16 cellular contexts compared by ENCODE assay signal in the genomic region with DNA sequence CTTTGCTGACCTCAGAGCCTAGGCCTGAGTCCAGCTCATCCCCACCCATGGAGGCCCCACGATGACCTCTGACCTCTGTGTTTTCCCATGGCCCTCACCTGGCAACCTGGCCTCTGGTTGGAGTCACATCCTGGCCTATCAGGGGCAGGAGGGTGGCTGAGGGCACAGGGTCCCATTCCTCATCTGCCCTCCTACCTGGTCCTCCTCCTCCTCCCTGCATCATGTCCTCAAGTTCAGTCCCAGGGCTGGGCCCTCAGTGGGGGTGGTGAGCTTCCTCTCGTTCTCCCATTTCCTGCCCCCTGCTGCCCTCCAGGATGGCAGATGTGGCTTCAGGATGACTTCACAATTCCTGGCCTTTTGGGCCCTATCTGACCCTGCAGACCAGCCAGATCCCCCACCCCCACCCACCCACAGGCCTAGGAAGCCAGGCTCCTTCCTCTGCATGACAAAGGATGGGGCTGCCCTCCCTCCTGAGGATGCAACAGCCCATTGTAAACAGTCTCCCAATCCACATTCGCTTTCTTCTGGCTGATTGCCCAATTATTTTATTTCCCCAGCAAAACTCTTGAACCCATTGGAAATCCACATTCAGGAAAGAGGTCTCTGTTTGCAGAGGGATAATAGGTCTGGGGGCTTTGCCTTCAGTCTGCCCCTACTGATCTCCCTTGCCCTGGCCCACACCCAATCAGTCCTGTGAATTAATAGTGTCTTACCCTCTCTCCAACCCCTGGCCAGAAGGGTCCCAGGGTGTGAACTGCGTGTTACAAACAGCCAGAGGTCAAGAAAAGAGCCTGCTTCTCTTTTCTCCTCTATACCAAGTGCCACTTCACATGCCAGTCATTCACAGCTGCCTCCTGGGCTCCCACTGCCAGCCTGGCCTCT. TPM values are rescaled to one million over a fixed set of nuclear protein-coding genes. Genes with fewer than 3 reads are reported as not detected.
A peak's percentile ranks its signal among the peaks of the same experiment; 100 is the strongest.
DNase-seq lines count a peak whose midpoint lies in the region; ATAC-seq, FAIRE-seq and TF ChIP-seq lines count a peak whose summit lies in the region.
"Had no signal": no experiment of that assay in that cellular context is flagged by ENCODE, and none has a peak within 500 bp of the region (broad histone marks: within the 10 kb centered on the region; RNA-seq: fewer than 3 reads in every experiment).

No MANE protein-coding gene starts in this region.

- H3K79me2 ChIP-seq in endothelial cell of umbilical vein (ENCODE audit: control insufficient read depth, insufficient read depth, low read length): no peaks in the 10 kb centered on the region

- BruUV-seq in endothelial cell of umbilical vein (replicated peaks; lab: Mats Ljungman, UMichigan): no TSS peak

- TF ChIP-seq CTCF in endothelial cell of umbilical vein (IDR thresholded peaks at IDR 0.05; ENCODE audit: extremely low read depth in 1 of 2, insufficient read depth in 1 of 2, low read depth in 1 of 2, low read length in 2 of 2): no peak
- no peak for TF ChIP-seq CTCF in prostate gland (IDR thresholded peaks at IDR 0.05)

- H3K4me1 Mint-ChIP-seq in activated naive CD4-positive, alpha-beta T cell treated with anti-CD3 and anti-CD28 coated beads, Interleukin-2, amount 10 ng/mL, durations not matched to agents 7 days and 5 days: peaks cover 57% of the 10 kb centered on the region
- H3K4me1 Mint-ChIP-seq in stimulated activated effector memory CD8-positive, alpha-beta T cell treated with anti-CD3 and anti-CD28 coated beads, Interleukin-12 subunit alpha, Interleukin-12 subunit beta, amount 100 ng/mL, for 72 hours: peaks cover 43% of the 10 kb centered on the region

- WGBS in prostate gland: 69% methylated on average over 4 of the region's 4 CpGs

- no peak overlapping the region for H3K9ac ChIP-seq in endothelial cell of umbilical vein (replicated peaks; ENCODE audit: extremely low read depth, insufficient read depth, low read length)

- TF ChIP-seq POLR2A in endothelial cell of umbilical vein (IDR thresholded peaks at IDR 0.05; ENCODE audit: low read depth, low read length) (no peak), prostate gland (IDR thresholded peaks at IDR 0.05) (no peak)

- CTCF ChIA-PET in activated naive CD4-positive, alpha-beta T cell treated with anti-CD3 and anti-CD28 coated beads, Interleukin-2, amount 10 ng/mL, durations not matched to agents 7 days and 5 days (lab: Charles Lee): interaction anchor here (1.3 to 1.5 kb wide), 2 partner anchors 21 to 33 kb away, joined by 3 read pairs; no protein-coding TSS in a partner anchor
- CTCF ChIA-PET in endothelial cell of umbilical vein (lab: Charles Lee): interaction anchor here (0.6 to 4.1 kb wide), 3 partner anchors 12 to 17 kb away, joined by 3 to 12 read pairs (median 7); a partner anchor contains a TSS

- intact Hi-C loops in endothelial cell of umbilical vein (cut with micrococcal nuclease) (no loop called here), prostate gland (cut with DNase I) (no loop called here)

- no peak for ATAC-seq in stimulated activated effector memory CD8-positive, alpha-beta T cell treated with anti-CD3 and anti-CD28 coated beads, Interleukin-12 subunit alpha, Interleukin-12 subunit beta, amount 100 ng/mL, for 72 hours
- ATAC-seq: Panc1 had no signal

- H3K27ac ChIP-seq in endothelial cell of umbilical vein (ENCODE audit: insufficient read depth, low read depth, low read length) (no peak overlapping the region), prostate gland (no peak overlapping the region)
- H3K27ac ChIP-seq: tibial artery had no signal

- H3K9me1 ChIP-seq in endothelial cell of umbilical vein (replicated peaks; ENCODE audit: control insufficient read depth, extremely low read depth, insufficient read depth, low read length): no peaks in the 10 kb centered on the region

- peak overlapping the region; percentile 75 for H3K27ac Mint-ChIP-seq in activated naive CD4-positive, alpha-beta T cell treated with anti-CD3 and anti-CD28 coated beads, Interleukin-2, amount 10 ng/mL, durations not matched to agents 7 days and 5 days
- H3K27ac Mint-ChIP-seq in stimulated activated effector memory CD8-positive, alpha-beta T cell treated with anti-CD3 and anti-CD28 coated beads, Interleukin-12 subunit alpha, Interleukin-12 subunit beta, amount 100 ng/mL, for 72 hours: peak overlapping the region; percentile 87

- H3K9me3 ChIP-seq in endothelial cell of umbilical vein (replicated peaks; ENCODE audit: control insufficient read depth, insufficient read depth, low read length) (no peaks in the 10 kb centered on the region), prostate gland (no peaks in the 10 kb centered on the region)
- H3K9me3 ChIP-seq: tibial artery had no signal

- POLR2A ChIA-PET in endothelial cell of umbilical vein (lab: Charles Lee): no interaction called here

- H3K36me3 Mint-ChIP-seq in activated naive CD4-positive, alpha-beta T cell treated with anti-CD3 and anti-CD28 coated beads, Interleukin-2, amount 10 ng/mL, durations not matched to agents 7 days and 5 days: peaks cover 7% of the 10 kb centered on the region
- H3K36me3 Mint-ChIP-seq in stimulated activated effector memory CD8-positive, alpha-beta T cell treated with anti-CD3 and anti-CD28 coated beads, Interleukin-12 subunit alpha, Interleukin-12 subunit beta, amount 100 ng/mL, for 72 hours: peaks cover 13% of the 10 kb centered on the region
- H3K36me3 Mint-ChIP-seq: brain had no signal

- peak; percentile 24 for FAIRE-seq in endothelial cell of umbilical vein (lab: Jason Lieb, UNC)
- FAIRE-seq: kidney had no signal

- no peaks in the 10 kb centered on the region for H4K20me1 ChIP-seq in endothelial cell of umbilical vein (replicated peaks; ENCODE audit: control insufficient read depth, extremely low read depth, insufficient read depth, low read length)

- H3K27me3 Mint-ChIP-seq in activated naive CD4-positive, alpha-beta T cell treated with anti-CD3 and anti-CD28 coated beads, Interleukin-2, amount 10 ng/mL, durations not matched to agents 7 days and 5 days: peaks cover 9% of the 10 kb centered on the region

- H3K4me2 ChIP-seq in endothelial cell of umbilical vein (ENCODE audit: insufficient read depth, low read length): no peak overlapping the region

- dilution Hi-C loops in endothelial cell of umbilical vein (cut with MboI; ENCODE audit: extremely low pct_ligation_motif_present, low sequenced_read_pairs): no loop called here

- DNase-seq in activated naive CD4-positive, alpha-beta T cell treated with anti-CD3 and anti-CD28 coated beads, Interleukin-2, amount 10 ng/mL, durations not matched to agents 7 days and 5 days: no peak
- no peak for DNase-seq in activated naive CD4-positive, alpha-beta T cell treated with Interleukin-2 at 50 U/mL for 16 hours
- peak; percentile 50 for DNase-seq in RPMI8226
- DNase-seq in endothelial cell of umbilical vein (ENCODE audit: low read depth, low spot score): no peak
- no peak for DNase-seq in stimulated activated effector memory CD8-positive, alpha-beta T cell treated with anti-CD3 and anti-CD28 coated beads, Interleukin-12 subunit alpha, Interleukin-12 subunit beta, amount 100 ng/mL, for 72 hours (ENCODE audit: low spot score in 2 of 2)
- no peak for DNase-seq in prostate gland (ENCODE audit: low spot score)
- DNase-seq in hepatic stellate cell (ENCODE audit: low spot score): no peak
- DNase-seq in mesenteric fat pad (ENCODE audit: low spot score): no peak
- DNase-seq: activated CD4-positive, alpha-beta T cell treated with anti-CD3 and anti-CD28 coated beads for 4 hours; foreskin melanocyte; kidney; NCI-H2227 treated with DMSO at 0.1 percent for 48 hours; tibial artery had no signal

- peaks cover 7% of the 10 kb centered on the region for H3K4me1 ChIP-seq in endothelial cell of umbilical vein (ENCODE audit: control insufficient read depth, extremely low read depth, insufficient read depth, low read length)
- H3K4me1 ChIP-seq in prostate gland (replicated peaks): no peaks in the 10 kb centered on the region
- H3K4me1 ChIP-seq: tibial artery had no signal

- H3K9me3 Mint-ChIP-seq in activated naive CD4-positive, alpha-beta T cell treated with anti-CD3 and anti-CD28 coated beads, Interleukin-2, amount 10 ng/mL, durations not matched to agents 7 days and 5 days: no peaks in the 10 kb centered on the region
- H3K9me3 Mint-ChIP-seq in stimulated activated effector memory CD8-positive, alpha-beta T cell treated with anti-CD3 and anti-CD28 coated beads, Interleukin-12 subunit alpha, Interleukin-12 subunit beta, amount 100 ng/mL, for 72 hours: no peaks in the 10 kb centered on the region
- H3K9me3 Mint-ChIP-seq: brain had no signal

- H3K4me3 Mint-ChIP-seq in activated naive CD4-positive, alpha-beta T cell treated with anti-CD3 and anti-CD28 coated beads, Interleukin-2, amount 10 ng/mL, durations not matched to agents 7 days and 5 days: no peak overlapping the region
- peak overlapping the region; percentile 10 for H3K4me3 Mint-ChIP-seq in stimulated activated effector memory CD8-positive, alpha-beta T cell treated with anti-CD3 and anti-CD28 coated beads, Interleukin-12 subunit alpha, Interleukin-12 subunit beta, amount 100 ng/mL, for 72 hours
- H3K4me3 Mint-ChIP-seq: brain had no signal

- H2AFZ ChIP-seq in endothelial cell of umbilical vein (ENCODE audit: low read depth, low read length): no peak overlapping the region

- no peaks in the 10 kb centered on the region for H3K36me3 ChIP-seq in endothelial cell of umbilical vein (ENCODE audit: control insufficient read depth in 2 of 2, extremely low read depth in 1 of 2, insufficient read depth in 2 of 2, low read length in 2 of 2)
- no peaks in the 10 kb centered on the region for H3K36me3 ChIP-seq in prostate gland
- H3K36me3 ChIP-seq: tibial artery had no signal

- H3K27me3 ChIP-seq in endothelial cell of umbilical vein (ENCODE audit: control insufficient read depth in 2 of 2, insufficient read depth in 2 of 2, low read length in 2 of 2) (no peaks in the 10 kb centered on the region), prostate gland (replicated peaks; ENCODE audit: insufficient read depth) (no peaks in the 10 kb centered on the region)
- H3K27me3 ChIP-seq: tibial artery had no signal

- H3K4me3 ChIP-seq in endothelial cell of umbilical vein (replicated peaks in 1 of 3; ENCODE audit: insufficient read depth in 1 of 3, low read depth in 1 of 3, low read length in 3 of 3) (no peak overlapping the region), prostate gland (no peak overlapping the region)
- H3K4me3 ChIP-seq: tibial artery had no signal

RNA-seq across cellular contexts. Expression of a gene that starts 10.3 kb away (rescaled TPM):
- total RNA-seq in endothelial cell of umbilical vein: not detected in 2 replicates
- not detected in 2 replicates for polyA plus RNA-seq in endothelial cell of umbilical vein
- polyA plus RNA-seq in endothelial cell of umbilical vein (2011; cell fraction: cytosol; rRNA removed): 0.06 TPM in 1 of 2 replicates, not detected in the other
- polyA plus RNA-seq in endothelial cell of umbilical vein (2011; cell fraction: nucleus; rRNA removed): 0.15 TPM in 1 of 2 replicates, not detected in the other
- not detected in 2 replicates for polyA plus RNA-seq in endothelial cell of umbilical vein (2012)
- not detected in 2 replicates for polyA minus RNA-seq in endothelial cell of umbilical vein
- not detected for polyA minus RNA-seq in endothelial cell of umbilical vein (2011; cell fraction: cytosol; rRNA and poly(A)+ RNA removed)
- not detected in 2 replicates for polyA minus RNA-seq in endothelial cell of umbilical vein (2011; cell fraction: nucleus; rRNA and poly(A)+ RNA removed)
- 1 to 10 TPM; 1.7 to 2.0 TPM for total RNA-seq in prostate gland
- total RNA-seq in mesenteric fat pad: not detected

RNA-seq across cellular contexts. Expression of a gene that starts 17.1 kb away (rescaled TPM):
- total RNA-seq in endothelial cell of umbilical vein: 40.8 and 41.4 TPM in 2 replicates
- 28.7 and 32.2 TPM in 2 replicates for polyA plus RNA-seq in endothelial cell of umbilical vein
- polyA plus RNA-seq in endothelial cell of umbilical vein (2011; cell fraction: cytosol; rRNA removed): 10.4 and 11.7 TPM in 2 replicates
- 180 and 221 TPM in 2 replicates for polyA plus RNA-seq in endothelial cell of umbilical vein (2011; cell fraction: nucleus; rRNA removed)
- polyA plus RNA-seq in endothelial cell of umbilical vein (2012): 17.2 and 17.9 TPM in 2 replicates
- 55.8 and 65.6 TPM in 2 replicates for polyA minus RNA-seq in endothelial cell of umbilical vein
- polyA minus RNA-seq in endothelial cell of umbilical vein (2011; cell fraction: cytosol; rRNA and poly(A)+ RNA removed): 10.2 TPM
- polyA minus RNA-seq in endothelial cell of umbilical vein (2011; cell fraction: nucleus; rRNA and poly(A)+ RNA removed): 53.6 and 69.5 TPM in 2 replicates
- total RNA-seq in prostate gland: 100 to 1,000 TPM; 141 to 192 TPM
- 79.7 TPM for total RNA-seq in mesenteric fat pad

RNA-seq across cellular contexts. Expression of a gene that starts 24.8 kb away (rescaled TPM):
- total RNA-seq in endothelial cell of umbilical vein (60.4 and 64.6 TPM in 2 replicates), prostate gland (10 to 100 TPM; 70.8 to 80.2 TPM), mesenteric fat pad (48.9 TPM)
- 63.2 and 65.1 TPM in 2 replicates for polyA plus RNA-seq in endothelial cell of umbilical vein
- polyA plus RNA-seq in endothelial cell of umbilical vein (2011; cell fraction: cytosol; rRNA removed): 45.4 and 65.7 TPM in 2 replicates
- polyA plus RNA-seq in endothelial cell of umbilical vein (2011; cell fraction: nucleus; rRNA removed): 61.1 and 61.5 TPM in 2 replicates
- 39.0 and 48.2 TPM in 2 replicates for polyA plus RNA-seq in endothelial cell of umbilical vein (2012)
- 41.6 and 52.4 TPM in 2 replicates for polyA minus RNA-seq in endothelial cell of umbilical vein
- polyA minus RNA-seq in endothelial cell of umbilical vein (2011; cell fraction: cytosol; rRNA and poly(A)+ RNA removed): 21.9 TPM
- polyA minus RNA-seq in endothelial cell of umbilical vein (2011; cell fraction: nucleus; rRNA and poly(A)+ RNA removed): 13.0 and 13.3 TPM in 2 replicates

RNA-seq across cellular contexts. Expression of a gene that starts 41.7 kb away (rescaled TPM):
- total RNA-seq in endothelial cell of umbilical vein: not detected in 2 replicates
- polyA plus RNA-seq in endothelial cell of umbilical vein: 0.03 and 0.06 TPM in 2 replicates
- polyA plus RNA-seq in endothelial cell of umbilical vein (2011; cell fraction: cytosol; rRNA removed): 0.13 TPM in 1 of 2 replicates, not detected in the other
- polyA plus RNA-seq in endothelial cell of umbilical vein (2011; cell fraction: nucleus; rRNA removed): 0.06 TPM in 1 of 2 replicates, not detected in the other
- not detected in 2 replicates for polyA plus RNA-seq in endothelial cell of umbilical vein (2012)
- polyA minus RNA-seq in endothelial cell of umbilical vein: not detected in 2 replicates
- polyA minus RNA-seq in endothelial cell of umbilical vein (2011; cell fraction: cytosol; rRNA and poly(A)+ RNA removed): not detected
- not detected in 2 replicates for polyA minus RNA-seq in endothelial cell of umbilical vein (2011; cell fraction: nucleus; rRNA and poly(A)+ RNA removed)
- total RNA-seq in prostate gland: 1 to 10 TPM in 1 of 2 donors, not detected in 1; 7.9 TPM
- 2.2 TPM for total RNA-seq in mesenteric fat pad
- total RNA-seq: HT-29 had no signal
